2 cellular contexts compared by ENCODE assay signal in genomic region chrX:13768939-13769338, GRCh38.
TF ChIP-seq lines count a peak whose summit lies in the region.

No MANE protein-coding gene starts in this region.

TF ChIP-seq in A549, 52 proteins besides CTCF, POLR2A, EP300 and RAD21:
- no peak for TF ChIP-seq HMGXB4 (CRISPR knock-in tag; IDR thresholded peaks at IDR 0.05; ENCODE audit: borderline replicate concordance)
- no peak for TF ChIP-seq HDAC2 (IDR thresholded peaks at IDR 0.05)
- no peak for TF ChIP-seq KDM5A (IDR thresholded peaks at IDR 0.05)

TF ChIP-seq in K562, 482 proteins besides CTCF, POLR2A, EP300 and RAD21:
- TF ChIP-seq ZNF436 (CRISPR knock-in tag; IDR thresholded peaks at IDR 0.05) (no peak), DDX20 (tag; IDR thresholded peaks at IDR 0.05; ENCODE audit: low read depth) (no peak), STAT5B (CRISPR knock-in tag; IDR thresholded peaks at IDR 0.05) (no peak), CEBPG (CRISPR knock-in tag; IDR thresholded peaks at IDR 0.05) (no peak), CEBPG (tag; conservative IDR thresholded peaks at IDR 0.05 in 1 of 2, IDR thresholded peaks at IDR 0.05 in 1 of 2) (peak in 1 of 2 experiments; percentile 43; a peak in 2 of 4 replicates), CEBPB (tag; IDR thresholded peaks at IDR 0.05) (0 out of 2 replicates have a peak, but pooled peaks have one; percentile 13)
